Comparison of ENCODE assay signal across 8 cellular contexts in genomic region chr2:176270100-176270750, GRCh38. TPM values are rescaled to one million over a fixed set of nuclear protein-coding genes. Genes with fewer than 3 reads are reported as not detected.
DNase-seq lines count a peak whose midpoint lies in the region; ATAC-seq and TF ChIP-seq lines count a peak whose summit lies in the region.

No MANE protein-coding gene starts in this region.

- H3K36me3 ChIP-seq in SK-N-SH (replicated peaks in 1 of 2; ENCODE audit: control insufficient read depth in 1 of 2, insufficient read depth in 2 of 2, low read length in 1 of 2) (peaks cover 5% of the 10 kb centered on the region in 2 experiments), iPS-18a (ENCODE audit: control insufficient read depth, low read depth, low read length) (no peaks in the 10 kb centered on the region), stomach smooth muscle (ENCODE audit: control insufficient read depth in 2 of 2, insufficient read depth in 2 of 2, low read length in 2 of 2) (no peaks in the 10 kb centered on the region)

- H3K4me3 ChIP-seq in SK-N-SH (ENCODE audit: low read depth in 2 of 2, low read length in 1 of 2), result peak overlapping the region; percentile 81 to 82
- H3K4me3 ChIP-seq in iPS-18a (ENCODE audit: low read length), result peak overlapping the region; percentile 98
- peak overlapping the region; percentile 97 to 99 for H3K4me3 ChIP-seq in stomach smooth muscle (ENCODE audit: low read length in 2 of 2)

- H3K4me1 ChIP-seq in SK-N-SH (ENCODE audit: control insufficient read depth in 1 of 2, insufficient read depth in 2 of 2, low read depth in 1 of 2, low read length in 1 of 2) (peaks cover 0 to 8% of the 10 kb centered on the region in 2 experiments; a peak in 2 of 4 replicates), iPS-18a (ENCODE audit: control insufficient read depth, low read depth, low read length) (peaks cover 7% of the 10 kb centered on the region), stomach smooth muscle (ENCODE audit: control insufficient read depth, insufficient read depth, low read length) (no peaks in the 10 kb centered on the region)

- H3K4me1 Mint-ChIP-seq in activated CD8-positive, alpha-beta T cell treated with anti-CD3 and anti-CD28 coated beads, Interleukin-2, amount 10 ng/mL, durations not matched to agents 7 days and 5 days (ENCODE audit: low read depth), result peaks cover 9% of the 10 kb centered on the region

- WGBS in SK-N-SH (ENCODE audit: low lambda C conversion rate), result 28% methylated on average over 18 of the region's 18 CpGs

- peak overlapping the region; percentile 88 for H3K27ac Mint-ChIP-seq in activated CD8-positive, alpha-beta T cell treated with anti-CD3 and anti-CD28 coated beads, Interleukin-2, amount 10 ng/mL, durations not matched to agents 7 days and 5 days

- POLR2A ChIA-PET in SK-N-SH (lab: Yijun Ruan, JAX), result interaction anchor here (1.1 to 1.4 kb wide), 2 partner anchors 132 to 185 kb away, joined by 4 read pairs; no protein-coding TSS in a partner anchor
- POLR2A ChIA-PET in activated CD8-positive, alpha-beta T cell treated with anti-CD3 and anti-CD28 coated beads, Interleukin-2, amount 10 ng/mL, durations not matched to agents 7 days and 5 days (lab: Charles Lee), result interaction anchor here (0.6 to 2.1 kb wide), 2 partner anchors 23 to 662 kb away, joined by 3 to 5 read pairs; no protein-coding TSS in a partner anchor

- no peak; the same call in 2 of the 3 replicates for ATAC-seq in SK-N-SH treated with all-trans-retinoic acid at 6 μM for 48 hours
- no peak for ATAC-seq in activated CD8-positive, alpha-beta T cell treated with anti-CD3 and anti-CD28 coated beads, Interleukin-2, amount 10 ng/mL, durations not matched to agents 7 days and 5 days

- TF ChIP-seq EP300 in SK-N-SH (IDR thresholded peaks at IDR 0.05; ENCODE audit: borderline replicate concordance in 1 of 2, low read depth in 1 of 2, low read length in 1 of 2), result no peak

- no peaks in the 10 kb centered on the region for H3K9me3 ChIP-seq in SK-N-SH
- H3K9me3 ChIP-seq in iPS-18a (ENCODE audit: control insufficient read depth, low read depth, low read length), result no peaks in the 10 kb centered on the region
- no peaks in the 10 kb centered on the region for H3K9me3 ChIP-seq in stomach smooth muscle (ENCODE audit: control insufficient read depth in 2 of 2, low read length in 2 of 2)

- TF ChIP-seq CTCF in SK-N-SH (IDR thresholded peaks at IDR 0.05), result no peak

- no peaks in the 10 kb centered on the region for H3K36me3 Mint-ChIP-seq in activated CD8-positive, alpha-beta T cell treated with anti-CD3 and anti-CD28 coated beads, Interleukin-2, amount 10 ng/mL, durations not matched to agents 7 days and 5 days (ENCODE audit: low read depth)

- peak overlapping the region; percentile 92 for H3K4me3 Mint-ChIP-seq in activated CD8-positive, alpha-beta T cell treated with anti-CD3 and anti-CD28 coated beads, Interleukin-2, amount 10 ng/mL, durations not matched to agents 7 days and 5 days

- peaks cover 60% of the 10 kb centered on the region for H3K79me2 ChIP-seq in SK-N-SH (ENCODE audit: insufficient read depth)

- H3K9ac ChIP-seq in SK-N-SH (peak overlapping the region; percentile 93), iPS-18a (ENCODE audit: low read length) (peak overlapping the region; percentile 86), stomach smooth muscle (ENCODE audit: low read length in 2 of 2) (peak overlapping the region; percentile 91 to 94)

- no peaks in the 10 kb centered on the region for H3K27me3 ChIP-seq in SK-N-SH (ENCODE audit: insufficient read depth)
- peaks cover 5% of the 10 kb centered on the region for H3K27me3 ChIP-seq in iPS-18a (ENCODE audit: control insufficient read depth, insufficient read depth, low read length)
- H3K27me3 ChIP-seq in stomach smooth muscle (ENCODE audit: control insufficient read depth in 1 of 2, insufficient read depth in 2 of 2, low read length in 2 of 2), result peaks cover 0 to 2% of the 10 kb centered on the region in 2 donors

- peaks cover 15% of the 10 kb centered on the region for H4K20me1 ChIP-seq in SK-N-SH (ENCODE audit: insufficient read depth)

- H3K4me2 ChIP-seq in SK-N-SH, result peak overlapping the region; percentile 79

- H3F3A ChIP-seq in SK-N-SH (replicated peaks; ENCODE audit: insufficient read depth), result no peaks in the 10 kb centered on the region

- DNase-seq in SK-N-SH, result no peak
- DNase-seq in activated CD8-positive, alpha-beta T cell treated with anti-CD3 and anti-CD28 coated beads, Interleukin-2, amount 10 ng/mL, durations not matched to agents 7 days and 5 days, result no peak
- no peak for DNase-seq in T1000 (lab: John Stamatoyannopoulos, UW)
- DNase-seq in stimulated activated CD4-positive, alpha-beta T cell treated with anti-CD3 and anti-CD28 coated beads, Interleukin-4, amount 100 ng/mL, for 4 hours, result no peak
- DNase-seq in stimulated activated naive CD4-positive, alpha-beta T cell treated with Interleukin-2 at 50 U/mL for 16 hours (lab: John Stamatoyannopoulos, UW), result no peak

- H3K27ac ChIP-seq in SK-N-SH (ENCODE audit: low read depth in 2 of 2, low read length in 1 of 2), result peak overlapping the region; percentile 82 to 96; a peak in 3 of 4 replicates
- H3K27ac ChIP-seq in iPS-18a (ENCODE audit: low read length), result no peak overlapping the region
- H3K27ac ChIP-seq in stomach smooth muscle (ENCODE audit: low read length), result no peak overlapping the region

- CTCF ChIA-PET in SK-N-SH (lab: Yijun Ruan, JAX), result interaction anchor here (0.6 to 2.3 kb wide), 3 partner anchors 15 to 284 kb away, joined by 3 to 11 read pairs (median 5); no protein-coding TSS in a partner anchor
- CTCF ChIA-PET in activated CD8-positive, alpha-beta T cell treated with anti-CD3 and anti-CD28 coated beads, Interleukin-2, amount 10 ng/mL, durations not matched to agents 7 days and 5 days (lab: Charles Lee), result no interaction called here

- peaks cover 8% of the 10 kb centered on the region for H3K27me3 Mint-ChIP-seq in activated CD8-positive, alpha-beta T cell treated with anti-CD3 and anti-CD28 coated beads, Interleukin-2, amount 10 ng/mL, durations not matched to agents 7 days and 5 days (ENCODE audit: low read depth)

- TF ChIP-seq RAD21 in SK-N-SH (IDR thresholded peaks at IDR 0.05; ENCODE audit: low read length), result no peak

- H3K9me3 Mint-ChIP-seq in activated CD8-positive, alpha-beta T cell treated with anti-CD3 and anti-CD28 coated beads, Interleukin-2, amount 10 ng/mL, durations not matched to agents 7 days and 5 days (ENCODE audit: insufficient read depth), result no peaks in the 10 kb centered on the region

- peak overlapping the region; percentile 82 for H2AFZ ChIP-seq in SK-N-SH (ENCODE audit: low read depth)

- no peaks in the 10 kb centered on the region for H3K9me2 ChIP-seq in SK-N-SH

TF ChIP-seq in SK-N-SH, 30 proteins besides CTCF, POLR2A, EP300 and RAD21:
- TF ChIP-seq ZBTB33 (IDR thresholded peaks at IDR 0.05; ENCODE audit: borderline replicate concordance, low read depth) (no peak), TCF12 (IDR thresholded peaks at IDR 0.05) (no peak)

TF ChIP-seq in SK-N-SH treated with all-trans-retinoic acid at 6 μM for 48 hours, 23 proteins besides CTCF, POLR2A, EP300 and RAD21 (continues in another document):
- TF ChIP-seq GLIS3 (CRISPR knock-in tag; IDR thresholded peaks at IDR 0.05) (no peak), CSRNP3 (CRISPR knock-in tag; IDR thresholded peaks at IDR 0.05) (no peak), ESRRG (CRISPR knock-in tag; IDR thresholded peaks at IDR 0.05) (no peak), CSDC2 (CRISPR knock-in tag; IDR thresholded peaks at IDR 0.05) (no peak), TOX (CRISPR knock-in tag; IDR thresholded peaks at IDR 0.05; ENCODE audit: borderline replicate concordance) (no peak), ZNF8 (CRISPR knock-in tag; IDR thresholded peaks at IDR 0.05) (no peak), BACH2 (CRISPR knock-in tag; IDR thresholded peaks at IDR 0.05; ENCODE audit: borderline replicate concordance) (no peak), PPARA (CRISPR knock-in tag; IDR thresholded peaks at IDR 0.05; ENCODE audit: borderline replicate concordance) (no peak), ARNTL (CRISPR knock-in tag; IDR thresholded peaks at IDR 0.05; ENCODE audit: borderline replicate concordance, low read depth) (no peak)
- TF ChIP-seq, protein P1, sequence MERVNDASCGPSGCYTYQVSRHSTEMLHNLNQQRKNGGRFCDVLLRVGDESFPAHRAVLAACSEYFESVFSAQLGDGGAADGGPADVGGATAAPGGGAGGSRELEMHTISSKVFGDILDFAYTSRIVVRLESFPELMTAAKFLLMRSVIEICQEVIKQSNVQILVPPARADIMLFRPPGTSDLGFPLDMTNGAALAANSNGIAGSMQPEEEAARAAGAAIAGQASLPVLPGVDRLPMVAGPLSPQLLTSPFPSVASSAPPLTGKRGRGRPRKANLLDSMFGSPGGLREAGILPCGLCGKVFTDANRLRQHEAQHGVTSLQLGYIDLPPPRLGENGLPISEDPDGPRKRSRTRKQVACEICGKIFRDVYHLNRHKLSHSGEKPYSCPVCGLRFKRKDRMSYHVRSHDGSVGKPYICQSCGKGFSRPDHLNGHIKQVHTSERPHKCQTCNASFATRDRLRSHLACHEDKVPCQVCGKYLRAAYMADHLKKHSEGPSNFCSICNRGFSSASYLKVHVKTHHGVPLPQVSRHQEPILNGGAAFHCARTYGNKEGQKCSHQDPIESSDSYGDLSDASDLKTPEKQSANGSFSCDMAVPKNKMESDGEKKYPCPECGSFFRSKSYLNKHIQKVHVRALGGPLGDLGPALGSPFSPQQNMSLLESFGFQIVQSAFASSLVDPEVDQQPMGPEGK (CRISPR knock-in tag; IDR thresholded peaks at IDR 0.05; ENCODE audit: borderline replicate concordance), result no peak

RNA-seq across cellular contexts. Expression of gene MTX2, which starts 1.0 kb away (rescaled TPM):
- polyA plus RNA-seq in SK-N-SH (2012; rRNA removed), result 44.4 and 61.9 TPM in 2 replicates
- 69.6 and 82.8 TPM in 2 replicates for polyA plus RNA-seq in SK-N-SH (2012; cell fraction: cytosol; rRNA removed)
- polyA plus RNA-seq in SK-N-SH (2012; cell fraction: nucleus; rRNA removed), result 21.1 and 45.0 TPM in 2 replicates
- total RNA-seq in activated CD8-positive, alpha-beta T cell treated with anti-CD3 and anti-CD28 coated beads, Interleukin-2, amount 10 ng/mL, durations not matched to agents 7 days and 5 days, result 10 to 100 TPM; 10.1 to 11.4 TPM

Comparison
In these comparisons a context has a peak if more than half of its experiments do, and no peak if none do; other contexts are left out.
1. H3K27ac ChIP-seq: peak in SK-N-SH (2 of 2); none in iPS-18a (single experiment) and stomach smooth muscle (single experiment).
2. Peak in every context shown above with its lines, with median percentiles within 50 percentile points of each other: H3K4me3 ChIP-seq and H3K9ac ChIP-seq.